In the genomic region with DNA sequence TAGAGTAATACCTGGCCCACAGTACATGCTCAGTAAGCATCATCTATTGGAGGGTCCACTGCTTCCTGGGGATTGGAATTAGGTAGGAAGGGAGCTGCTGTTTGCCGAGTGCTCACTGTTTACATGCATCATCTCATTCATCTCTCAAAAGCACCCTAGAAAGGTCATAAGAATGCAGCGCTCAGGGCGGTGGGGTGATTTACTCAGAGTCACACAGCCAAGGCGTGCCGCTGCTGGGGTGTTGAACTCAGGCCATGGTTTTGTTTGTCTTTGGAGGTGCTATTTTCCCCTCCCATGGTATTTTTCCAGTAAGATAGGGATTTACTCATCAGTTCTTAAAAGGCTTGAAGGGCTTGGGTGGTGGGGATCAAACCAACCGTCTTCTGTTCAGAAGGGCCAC, we compare ENCODE assay signal across 19 cellular contexts.
"Had no signal": no experiment of that assay in that cellular context is flagged by ENCODE, and none has a peak within 500 bp of the region (broad histone marks: within the 10 kb centered on the region; RNA-seq: fewer than 3 reads in every experiment).

No MANE protein-coding gene starts in this region.

- H3K4me3 ChIP-seq: prostate gland, upper lobe of left lung had no signal

- H3K27me3 ChIP-seq: foreskin keratinocyte, upper lobe of left lung had no signal

- H3K4me3 Mint-ChIP-seq: activated CD4-positive, alpha-beta memory T cell treated with anti-CD3 and anti-CD28 coated beads for 36 hours; activated naive CD4-positive, alpha-beta T cell treated with anti-CD3 and anti-CD28 coated beads, Interleukin-2, amount 50 U/mL, for 24 hours; central memory CD8-positive, alpha-beta T cell; T-cell had no signal

- H3K27me3 Mint-ChIP-seq: activated CD4-positive, alpha-beta memory T cell treated with anti-CD3 and anti-CD28 coated beads for 36 hours; activated naive CD4-positive, alpha-beta T cell treated with anti-CD3 and anti-CD28 coated beads, Interleukin-2, amount 50 U/mL, for 24 hours; central memory CD8-positive, alpha-beta T cell; T-cell had no signal

- H3K36me3 Mint-ChIP-seq: activated CD4-positive, alpha-beta memory T cell treated with anti-CD3 and anti-CD28 coated beads for 36 hours; brain had no signal

- DNase-seq: cortex of kidney; effector CD4-positive, alpha-beta T cell; foreskin keratinocyte; glutamatergic neuron; left ventricle myocardium superior; mesenchymal stem cell; SK-N-SH; small intestine; stimulated activated naive CD4-positive, alpha-beta T cell treated with Interleukin-2 at 50 U/mL for 16 hours; T-cell; T1000; upper lobe of left lung had no signal

- H3K4me1 ChIP-seq: foreskin keratinocyte, prostate gland had no signal

- H3K9me3 ChIP-seq: prostate gland, SK-N-SH, upper lobe of left lung had no signal

- ATAC-seq: foreskin keratinocyte, left ventricle myocardium superior, T-cell had no signal

- H3K36me3 ChIP-seq: prostate gland, upper lobe of left lung had no signal

- FAIRE-seq: small intestine had no signal

- H3K27ac Mint-ChIP-seq: activated CD4-positive, alpha-beta memory T cell treated with anti-CD3 and anti-CD28 coated beads for 36 hours; activated naive CD4-positive, alpha-beta T cell treated with anti-CD3 and anti-CD28 coated beads, Interleukin-2, amount 50 U/mL, for 24 hours; activated T-helper 2 cell treated with anti-CD3 and anti-CD28 coated beads, Interferon-gamma antibody, Interleukin-2, Interleukin-4, amounts not matched to agents 10 μg/mL and 5 μg/mL and 100 μg/mL, durations not matched to agents 14 hours and 24 hours and 36 hours; brain; nephron progenitor cell had no signal

- H3K27ac ChIP-seq: foreskin keratinocyte, prostate gland, upper lobe of left lung had no signal

- H3K9me3 Mint-ChIP-seq: activated CD4-positive, alpha-beta memory T cell treated with anti-CD3 and anti-CD28 coated beads for 36 hours; activated naive CD4-positive, alpha-beta T cell treated with anti-CD3 and anti-CD28 coated beads, Interleukin-2, amount 50 U/mL, for 24 hours; activated T-helper 2 cell treated with anti-CD3 and anti-CD28 coated beads, Interferon-gamma antibody, Interleukin-2, Interleukin-4, amounts not matched to agents 10 μg/mL and 5 μg/mL and 100 μg/mL, durations not matched to agents 14 hours and 24 hours and 36 hours; brain; central memory CD8-positive, alpha-beta T cell; nephron progenitor cell; T-cell had no signal

- H3K4me2 ChIP-seq: SK-N-SH had no signal
